Comparison of ENCODE assay signal across 17 cellular contexts in genomic region chr18:21281611-21282010, GRCh38. TPM values are rescaled to one million over a fixed set of nuclear protein-coding genes. Genes with fewer than 3 reads are reported as not detected.
DNase-seq lines count a peak whose midpoint lies in the region; ATAC-seq and TF ChIP-seq lines count a peak whose summit lies in the region.
"Had no signal": no experiment of that assay in that cellular context is flagged by ENCODE, and none has a peak within 500 bp of the region (broad histone marks: within the 10 kb centered on the region; RNA-seq: fewer than 3 reads in every experiment).

No MANE protein-coding gene starts in this region.

- no peak for ATAC-seq in left ventricle myocardium superior
- no peak for ATAC-seq in HG02852 (IDR thresholded peaks at IDR 0.05; ENCODE audit: unreplicated experiment)
- ATAC-seq: GM12878 had no signal

- H3K4me3 ChIP-seq in AG10803 (ENCODE audit: low read length), result no peak overlapping the region
- H3K4me3 ChIP-seq in epithelial cell of esophagus (ENCODE audit: low read length), result no peak overlapping the region
- H3K4me3 ChIP-seq: GM12878 had no signal

- no peak for TF ChIP-seq CTCF in AG10803 (conservative IDR thresholded peaks at IDR 0.05; ENCODE audit: low read length)
- no peak for TF ChIP-seq CTCF in epithelial cell of esophagus (IDR thresholded peaks at IDR 0.05; ENCODE audit: insufficient read depth, low read depth, low read length, missing control alignments)

- intact Hi-C loops in left ventricle myocardium superior (cut with micrococcal nuclease), result no loop called here

- peak; percentile 50 for DNase-seq in AG10803 (ENCODE audit: low read depth)
- peak; percentile 31 for DNase-seq in EL
- peak; percentile 25 for DNase-seq in NCI-H226
- DNase-seq in epithelial cell of esophagus (ENCODE audit: low read depth), result peak; percentile 19
- no peak for DNase-seq in left ventricle myocardium superior
- no peak for DNase-seq in NCI-H1930 (lab: John Stamatoyannopoulos, UW)
- DNase-seq in NCI-H1092 (lab: John Stamatoyannopoulos, UW), result no peak
- DNase-seq: C1 segment of cervical spinal cord; CD4-positive, alpha-beta memory T cell; COR-L47; DMS153; DND-41; GDM1; H7; HCEC 1CT had no signal

RNA-seq across cellular contexts. Expression of gene GREB1L, which starts 39.6 kb away (rescaled TPM):
- total RNA-seq in left ventricle myocardium superior, result 7.2 TPM
- total RNA-seq: CD4-positive, alpha-beta memory T cell had no signal

Comparison
In these comparisons a context has a peak if more than half of its experiments do, and no peak if none do; other contexts are left out.
1. DNase-seq: peak in AG10803 (single experiment), EL (single experiment), NCI-H226 (single experiment) and epithelial cell of esophagus (single experiment); none in left ventricle myocardium superior (single experiment), NCI-H1930 (0 of 2) and NCI-H1092 (single experiment).